ENCODE assay signal across 12 cellular contexts in the genomic region with DNA sequence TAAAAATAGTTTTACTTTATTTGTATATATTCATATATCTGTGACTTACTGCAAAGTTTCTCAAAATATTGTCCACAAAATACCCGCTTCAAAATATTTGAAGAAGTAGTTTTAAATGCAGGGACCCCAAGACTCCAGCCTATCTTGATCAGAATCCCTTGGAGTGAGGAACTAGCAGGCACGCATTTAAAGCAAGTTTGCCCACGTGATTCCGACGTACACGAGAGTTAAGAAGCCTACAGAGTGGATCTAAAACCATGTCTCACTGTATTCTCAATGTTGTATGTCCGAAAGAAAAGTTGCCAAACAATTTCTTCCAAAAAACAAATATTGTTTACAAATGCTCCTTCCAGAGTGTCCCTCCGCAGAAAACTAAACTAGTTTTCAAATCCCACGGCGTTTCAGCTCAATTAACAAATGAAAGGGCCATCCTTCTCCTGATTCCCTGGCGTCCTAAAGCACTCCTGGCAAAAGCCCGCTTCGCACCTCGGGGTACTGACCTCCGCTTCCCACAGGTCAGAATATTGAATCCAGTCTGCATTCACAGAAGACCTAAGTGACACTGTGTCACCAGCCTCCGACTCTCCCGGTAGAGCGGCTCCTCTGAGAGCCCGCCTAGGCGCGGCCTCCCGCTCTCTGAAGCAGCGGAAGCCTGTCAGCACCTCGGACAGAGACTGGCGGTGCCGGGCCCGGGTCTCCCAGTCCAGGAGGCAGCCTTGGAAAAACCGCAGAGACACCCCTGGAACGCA. TPM values are rescaled to one million over a fixed set of nuclear protein-coding genes. Genes with fewer than 3 reads are reported as not detected.
DNase-seq lines count a peak whose midpoint lies in the region; ATAC-seq and TF ChIP-seq lines count a peak whose summit lies in the region.
"Had no signal": no experiment of that assay in that cellular context is flagged by ENCODE, and none has a peak within 500 bp of the region (broad histone marks: within the 10 kb centered on the region; RNA-seq: fewer than 3 reads in every experiment).

No MANE protein-coding gene starts in this region.

- H3K27ac Mint-ChIP-seq in neural crest cell (ENCODE audit: unreplicated experiment) (no peak overlapping the region), CD14-positive monocyte (no peak overlapping the region)
- H3K27ac Mint-ChIP-seq: activated T-helper 2 cell treated with anti-CD3 and anti-CD28 coated beads, Interferon-gamma antibody, Interleukin-2, Interleukin-4, amounts not matched to agents 10 μg/mL and 5 μg/mL and 100 μg/mL, durations not matched to agents 14 hours and 24 hours and 36 hours had no signal

- DNase-seq in Daoy (ENCODE audit: low read depth) (peak; percentile 66), NCI-H748 (lab: John Stamatoyannopoulos, UW; ENCODE audit: unreplicated experiment) (peak; percentile 58), head of caudate nucleus (peak in 31 of 42 donors; percentile 13 to 76 (median 52)), neural crest cell (ENCODE audit: low read depth, low spot score) (peak; percentile 78), CD14-positive monocyte (ENCODE audit: low spot score) (no peak), GF-D8 (lab: John Stamatoyannopoulos, UW) (no peak)
- DNase-seq: NCI-H2107 had no signal

- peak overlapping the region; percentile 95 for H3K4me3 Mint-ChIP-seq in neural crest cell
- peak overlapping the region in 1 of 2 donors; percentile 83 for H3K4me3 Mint-ChIP-seq in CD14-positive monocyte

- peaks cover 29% of the 10 kb centered on the region for H3K4me1 Mint-ChIP-seq in neural crest cell
- no peaks in the 10 kb centered on the region for H3K4me1 Mint-ChIP-seq in CD14-positive monocyte

- ATAC-seq in GM21619 (IDR thresholded peaks at IDR 0.05; ENCODE audit: unreplicated experiment) (no peak), HG03439 (IDR thresholded peaks at IDR 0.05; ENCODE audit: unreplicated experiment) (no peak)

- no peaks in the 10 kb centered on the region for H3K36me3 Mint-ChIP-seq in neural crest cell (ENCODE audit: low read depth)
- H3K36me3 Mint-ChIP-seq in CD14-positive monocyte = peaks cover 0 to 5% of the 10 kb centered on the region in 2 donors

- H3K27me3 Mint-ChIP-seq in neural crest cell (ENCODE audit: low read depth) (peaks cover 48% of the 10 kb centered on the region), CD14-positive monocyte (ENCODE audit: low read depth in 3 of 3) (peaks cover 40 to 50% (median 43%) of the 10 kb centered on the region in 3 donors)

- TF ChIP-seq CTCF in neural crest cell (conservative IDR thresholded peaks at IDR 0.05) = no peak
- TF ChIP-seq CTCF in CD14-positive monocyte (IDR thresholded peaks at IDR 0.05) = no peak

- no peaks in the 10 kb centered on the region for H3K9me3 Mint-ChIP-seq in neural crest cell
- peaks cover 0 to 14% (median 10%) of the 10 kb centered on the region in 7 donors for H3K9me3 Mint-ChIP-seq in CD14-positive monocyte
- H3K9me3 Mint-ChIP-seq: activated T-helper 2 cell treated with anti-CD3 and anti-CD28 coated beads, Interferon-gamma antibody, Interleukin-2, Interleukin-4, amounts not matched to agents 10 μg/mL and 5 μg/mL and 100 μg/mL, durations not matched to agents 14 hours and 24 hours and 36 hours had no signal

- intact Hi-C loops in head of caudate nucleus (cut with DNase I) (no loop called here), CD14-positive monocyte (cut with micrococcal nuclease) (no loop called here)

RNA-seq across cellular contexts. Expression of gene GABRB3, which starts 1.5 kb away (rescaled TPM):
- total RNA-seq in Daoy (2014; rRNA removed; shearing (Covaris generic)) = 3.3 and 6.6 TPM in 2 replicates
- 19.8 and 23.7 TPM in 2 replicates for total RNA-seq in neural crest cell
- polyA plus RNA-seq in CD14-positive monocyte = not detected
- total RNA-seq: activated T-helper 2 cell treated with anti-CD3 and anti-CD28 coated beads, Interferon-gamma antibody, Interleukin-2, Interleukin-4, amounts not matched to agents 10 μg/mL and 5 μg/mL and 100 μg/mL, durations not matched to agents 14 hours and 24 hours and 36 hours; endothelial cell of umbilical vein; T-helper 2 cell treated with Interferon-gamma antibody and Interleukin-4, amounts not matched to agents 100 ng/mL and 5 ng/mL, for 36 hours had no signal

Comparison
In these comparisons a context has a peak if more than half of its experiments do, and no peak if none do; other contexts are left out.
1. DNase-seq: peak in Daoy (single experiment), NCI-H748 (single experiment), head of caudate nucleus (31 of 42) and neural crest cell (single experiment); none in CD14-positive monocyte (single experiment) and GF-D8 (single experiment).